In genomic region chr4:186758929-186759682, GRCh38 we compare ENCODE assay signal across 1 cellular context.
A peak's percentile ranks its signal among the peaks of the same experiment; 100 is the strongest.
TF ChIP-seq lines count a peak whose summit lies in the region.

No MANE protein-coding gene starts in this region.

TF ChIP-seq in K562, 482 proteins besides CTCF, POLR2A, EP300 and RAD21 (continued from another document and continues in another):
- no peak for TF ChIP-seq TRIM25 (IDR thresholded peaks at IDR 0.05; ENCODE audit: borderline replicate concordance)
- no peak for TF ChIP-seq E2F3 (CRISPR knock-in tag; IDR thresholded peaks at IDR 0.05)
- peak in 1 of 3 experiments; percentile 64 for TF ChIP-seq YY1 (IDR thresholded peaks at IDR 0.05; ENCODE audit: borderline replicate concordance in 1 of 3, control insufficient read depth in 1 of 3, extremely low read depth in 1 of 3, insufficient read depth in 3 of 3, insufficient read length in 1 of 3, insufficient replicate concordance in 2 of 3, low read depth in 1 of 3, low read length in 2 of 3)
- TF ChIP-seq ELK3 (CRISPR knock-in tag; IDR thresholded peaks at IDR 0.05) = no peak
- no peak for TF ChIP-seq ZBTB26 (CRISPR knock-in tag; IDR thresholded peaks at IDR 0.05)
- no peak for TF ChIP-seq PPARD (CRISPR knock-in tag; IDR thresholded peaks at IDR 0.05)
- no peak for TF ChIP-seq RNF2 (IDR thresholded peaks at IDR 0.05)
- TF ChIP-seq ZNF253 (CRISPR knock-in tag; conservative IDR thresholded peaks at IDR 0.05) = no peak
- no peak for TF ChIP-seq SP2 (IDR thresholded peaks at IDR 0.05; ENCODE audit: extremely low read depth, low read depth, low read length, poor library complexity, severe bottlenecking)
- no peak for TF ChIP-seq IRF9 (tag; IDR thresholded peaks at IDR 0.05)
- no peak for TF ChIP-seq ZNF354B (CRISPR knock-in tag; IDR thresholded peaks at IDR 0.05)
- TF ChIP-seq TCF3 (CRISPR knock-in tag; IDR thresholded peaks at IDR 0.05) = no peak
- no peak for TF ChIP-seq ASH1L (IDR thresholded peaks at IDR 0.05; ENCODE audit: borderline replicate concordance, low read depth, partially characterized antibody)
- peak; percentile 73 for TF ChIP-seq ARHGAP35 (IDR thresholded peaks at IDR 0.05; ENCODE audit: partially characterized antibody)
- TF ChIP-seq ZNF778 (CRISPR knock-in tag; IDR thresholded peaks at IDR 0.05) = no peak
- TF ChIP-seq ARID4B (CRISPR knock-in tag; IDR thresholded peaks at IDR 0.05) = no peak
- TF ChIP-seq GTF2F1 (IDR thresholded peaks at IDR 0.05; ENCODE audit: low read depth, low read length) = no peak
- no peak for TF ChIP-seq ELF2 (CRISPR knock-in tag; IDR thresholded peaks at IDR 0.05)
- TF ChIP-seq GATA2 (CRISPR knock-in tag; IDR thresholded peaks at IDR 0.05) = no peak
- no peak for TF ChIP-seq KDM2B (CRISPR knock-in tag; IDR thresholded peaks at IDR 0.05)
- no peak for TF ChIP-seq HBP1 (CRISPR knock-in tag; IDR thresholded peaks at IDR 0.05)
- TF ChIP-seq ZNF316 (IDR thresholded peaks at IDR 0.05) = no peak
- TF ChIP-seq RCOR1 (IDR thresholded peaks at IDR 0.05; ENCODE audit: borderline replicate concordance in 1 of 2, low read depth in 2 of 2, low read length in 2 of 2) = 0 out of 4 replicates have a peak, but pooled peaks of 1 of the 2 experiments have one; percentile 6
- no peak for TF ChIP-seq IRF1 (CRISPR knock-in tag; IDR thresholded peaks at IDR 0.05; ENCODE audit: borderline replicate concordance)
- no peak for TF ChIP-seq FOS (IDR thresholded peaks at IDR 0.05; ENCODE audit: extremely low read depth, insufficient read length)
- no peak for TF ChIP-seq DNMT1 (IDR thresholded peaks at IDR 0.05)
- TF ChIP-seq DMBX1 (CRISPR knock-in tag; IDR thresholded peaks at IDR 0.05; ENCODE audit: borderline replicate concordance) = no peak
- TF ChIP-seq MITF (IDR thresholded peaks at IDR 0.05) = no peak
- TF ChIP-seq TAF9B (IDR thresholded peaks at IDR 0.05; ENCODE audit: partially characterized antibody) = peak; percentile 55
- no peak for TF ChIP-seq GABPA (tag; conservative IDR thresholded peaks at IDR 0.05; ENCODE audit: low read depth)
- TF ChIP-seq SREBF1 (IDR thresholded peaks at IDR 0.05; ENCODE audit: borderline replicate concordance, low read depth, low read length) = no peak
- no peak for TF ChIP-seq KAT2B (IDR thresholded peaks at IDR 0.05; ENCODE audit: low read depth, low read length)
- no peak for TF ChIP-seq DIDO1 (tag; IDR thresholded peaks at IDR 0.05; ENCODE audit: low read depth)
- TF ChIP-seq ZBTB34 (CRISPR knock-in tag; IDR thresholded peaks at IDR 0.05) = no peak
- TF ChIP-seq ZNF449 (CRISPR knock-in tag; IDR thresholded peaks at IDR 0.05) = no peak
- TF ChIP-seq POLR2G (IDR thresholded peaks at IDR 0.05; ENCODE audit: low read depth, low read length) = peak; percentile 74
- no peak for TF ChIP-seq ZSCAN29 (IDR thresholded peaks at IDR 0.05)
- TF ChIP-seq PRMT5 (CRISPR knock-in tag; IDR thresholded peaks at IDR 0.05) = no peak
- TF ChIP-seq ZNF121 (CRISPR knock-in tag; conservative IDR thresholded peaks at IDR 0.05) = no peak
- TF ChIP-seq XRCC3 (IDR thresholded peaks at IDR 0.05) = no peak
- TF ChIP-seq HMGXB4 (CRISPR knock-in tag; IDR thresholded peaks at IDR 0.05) = no peak
- no peak for TF ChIP-seq MBD2 (IDR thresholded peaks at IDR 0.05; ENCODE audit: borderline replicate concordance, low read depth)
- TF ChIP-seq THRA (IDR thresholded peaks at IDR 0.05) = no peak
- TF ChIP-seq NCOA6 (IDR thresholded peaks at IDR 0.05) = no peak
- no peak for TF ChIP-seq NFE2 (IDR thresholded peaks at IDR 0.05; ENCODE audit: low read depth)
